1 cellular context compared by ENCODE assay signal in genomic region chr1:3624194-3625136, GRCh38.
TF ChIP-seq lines count a peak whose summit lies in the region.

Gene TPRG1L, plus strand, starts transcription at chr1:3625015. Its CDS starts 58 bp downstream, at chr1:3625073.

TF ChIP-seq in K562, 482 proteins besides CTCF, POLR2A, EP300 and RAD21 (continued from another document):
- TF ChIP-seq MYNN (IDR thresholded peaks at IDR 0.05) (no peak), MYNN (CRISPR knock-in tag; IDR thresholded peaks at IDR 0.05) (no peak), MEF2D (tag; conservative IDR thresholded peaks at IDR 0.05; ENCODE audit: low read depth) (no peak), RBM34 (IDR thresholded peaks at IDR 0.05; ENCODE audit: borderline replicate concordance, insufficient read depth, low read length) (peak; percentile 82; the same call in 1 of the 2 replicates), MBD2 (IDR thresholded peaks at IDR 0.05; ENCODE audit: borderline replicate concordance, low read depth) (peak; percentile 90), RFX7 (CRISPR knock-in tag; IDR thresholded peaks at IDR 0.05) (no peak), ZC3H11A (IDR thresholded peaks at IDR 0.05; ENCODE audit: low read depth, low read length) (no peak), HDAC1 (IDR thresholded peaks at IDR 0.05) (peak in 1 of 2 experiments; percentile 91; a peak in 2 of 4 replicates), STAT6 (CRISPR knock-in tag; IDR thresholded peaks at IDR 0.05) (no peak), SUPT5H (IDR thresholded peaks at IDR 0.05) (no peak), ZNF174 (CRISPR knock-in tag; IDR thresholded peaks at IDR 0.05) (no peak), E2F8 (IDR thresholded peaks at IDR 0.05; ENCODE audit: low read depth, partially characterized antibody) (peak; percentile 83), ATF7 (IDR thresholded peaks at IDR 0.05) (peak; percentile 83), GABPB1 (CRISPR knock-in tag; IDR thresholded peaks at IDR 0.05) (peak; percentile 94), BRD4 (IDR thresholded peaks at IDR 0.05) (no peak), POLR3G (IDR thresholded peaks at IDR 0.05; ENCODE audit: extremely low read depth, insufficient read length, insufficient replicate concordance) (no peak), ETV1 (tag; conservative IDR thresholded peaks at IDR 0.05; ENCODE audit: low read depth) (peak; percentile 85), NEUROD1 (IDR thresholded peaks at IDR 0.05; ENCODE audit: borderline replicate concordance, low read depth, low read length, partially characterized antibody) (peak; percentile 89), ZNF23 (CRISPR knock-in tag; IDR thresholded peaks at IDR 0.05) (no peak), ZNF583 (CRISPR knock-in tag; IDR thresholded peaks at IDR 0.05) (no peak), E2F6 (IDR thresholded peaks at IDR 0.05; ENCODE audit: borderline replicate concordance in 1 of 2, extremely low read depth in 1 of 2, insufficient read depth in 1 of 2, insufficient read length in 1 of 2, low read depth in 1 of 2, low read length in 1 of 2, poor library complexity in 1 of 2, severe bottlenecking in 1 of 2) (peak in 1 of 2 experiments; percentile 69), ZNF324 (CRISPR knock-in tag; IDR thresholded peaks at IDR 0.05) (no peak), TBL1XR1 (IDR thresholded peaks at IDR 0.05; ENCODE audit: low read length in 2 of 2) (no peak), MLLT1 (IDR thresholded peaks at IDR 0.05) (no peak), CC2D1A (IDR thresholded peaks at IDR 0.05) (no peak), ZBTB7A (IDR thresholded peaks at IDR 0.05; ENCODE audit: borderline replicate concordance, control insufficient read depth, low read depth, low read length) (peak; percentile 34; the same call in 1 of the 2 replicates), C11orf30 (IDR thresholded peaks at IDR 0.05; ENCODE audit: low read depth) (peak; percentile 22; the same call in 1 of the 2 replicates), ARID4B (CRISPR knock-in tag; IDR thresholded peaks at IDR 0.05) (0 out of 2 replicates have a peak, but pooled peaks have one; percentile 55), ZKSCAN8 (CRISPR knock-in tag; IDR thresholded peaks at IDR 0.05) (no peak), ZNF3 (CRISPR knock-in tag; IDR thresholded peaks at IDR 0.05) (no peak), GATAD2B (IDR thresholded peaks at IDR 0.05; ENCODE audit: borderline replicate concordance) (no peak), FOXK1 (CRISPR knock-in tag; IDR thresholded peaks at IDR 0.05; ENCODE audit: borderline replicate concordance) (0 out of 2 replicates have a peak, but pooled peaks have one; percentile 81)
